1 cellular context compared by ENCODE assay signal in the genomic region with DNA sequence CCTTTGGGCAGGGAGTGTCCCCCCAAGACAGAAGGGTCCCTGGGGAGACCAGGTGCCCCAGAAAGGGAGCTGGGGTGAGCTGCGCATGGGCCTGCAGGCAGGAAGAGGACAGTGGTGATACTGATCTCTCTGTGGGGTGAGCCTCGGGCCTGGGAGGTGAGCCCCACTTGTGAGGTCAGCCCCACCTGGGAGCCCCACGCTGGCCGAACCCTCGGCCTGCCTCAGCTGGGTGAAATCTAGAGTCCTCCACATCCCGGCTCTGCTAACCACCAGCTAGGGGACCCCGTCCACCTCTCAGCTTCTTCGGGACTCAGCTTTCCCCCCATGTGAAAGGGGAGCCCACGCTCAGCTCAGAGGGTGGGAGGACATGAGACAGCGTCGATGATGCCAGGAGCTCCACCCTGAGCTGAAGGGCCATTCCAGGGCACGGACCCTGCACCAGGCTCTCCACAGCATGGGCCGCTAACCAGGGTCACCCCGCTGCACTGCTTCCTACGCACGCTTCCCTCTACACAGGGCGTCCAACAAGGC.
TF ChIP-seq lines count a peak whose summit lies in the region.

No MANE protein-coding gene starts in this region.

TF ChIP-seq in H1, 55 proteins besides CTCF, POLR2A, EP300 and RAD21:
- TF ChIP-seq KDM1A (IDR thresholded peaks at IDR 0.05; ENCODE audit: borderline replicate concordance, low read length) (no peak), RBBP5 (IDR thresholded peaks at IDR 0.05; ENCODE audit: borderline replicate concordance, low read depth, low read length) (no peak), BRCA1 (IDR thresholded peaks at IDR 0.05; ENCODE audit: low read depth, low read length) (no peak), CREB1 (IDR thresholded peaks at IDR 0.05) (no peak), RNF2 (IDR thresholded peaks at IDR 0.05; ENCODE audit: borderline replicate concordance, low read depth, low read length, missing control alignments, poor library complexity, severe bottlenecking) (no peak), SP4 (IDR thresholded peaks at IDR 0.05; ENCODE audit: low read length) (no peak), TEAD4 (IDR thresholded peaks at IDR 0.05; ENCODE audit: low read depth, low read length) (no peak), RFX5 (IDR thresholded peaks at IDR 0.05; ENCODE audit: borderline replicate concordance, low read depth, low read length) (no peak), SIN3A (conservative IDR thresholded peaks at IDR 0.05 in 1 of 2, IDR thresholded peaks at IDR 0.05 in 1 of 2; ENCODE audit: low read depth in 1 of 2, low read length in 2 of 2) (no peak), RXRA (IDR thresholded peaks at IDR 0.05; ENCODE audit: insufficient read depth, low read depth, low read length) (no peak), SAP30 (IDR thresholded peaks at IDR 0.05; ENCODE audit: insufficient read depth, insufficient replicate concordance, low read length) (no peak), TBP (IDR thresholded peaks at IDR 0.05; ENCODE audit: low read depth, low read length) (no peak), CHD2 (IDR thresholded peaks at IDR 0.05; ENCODE audit: low read length) (no peak), HDAC2 (IDR thresholded peaks at IDR 0.05; ENCODE audit: borderline replicate concordance in 1 of 2, low read depth in 2 of 2, low read length in 2 of 2) (no peak)
- TF ChIP-seq, protein P1, sequence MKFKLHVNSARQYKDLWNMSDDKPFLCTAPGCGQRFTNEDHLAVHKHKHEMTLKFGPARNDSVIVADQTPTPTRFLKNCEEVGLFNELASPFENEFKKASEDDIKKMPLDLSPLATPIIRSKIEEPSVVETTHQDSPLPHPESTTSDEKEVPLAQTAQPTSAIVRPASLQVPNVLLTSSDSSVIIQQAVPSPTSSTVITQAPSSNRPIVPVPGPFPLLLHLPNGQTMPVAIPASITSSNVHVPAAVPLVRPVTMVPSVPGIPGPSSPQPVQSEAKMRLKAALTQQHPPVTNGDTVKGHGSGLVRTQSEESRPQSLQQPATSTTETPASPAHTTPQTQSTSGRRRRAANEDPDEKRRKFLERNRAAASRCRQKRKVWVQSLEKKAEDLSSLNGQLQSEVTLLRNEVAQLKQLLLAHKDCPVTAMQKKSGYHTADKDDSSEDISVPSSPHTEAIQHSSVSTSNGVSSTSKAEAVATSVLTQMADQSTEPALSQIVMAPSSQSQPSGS (IDR thresholded peaks at IDR 0.05; ENCODE audit: low read length) = no peak
TF ChIP-seq in H1: peak in this region for 0.
